ENCODE assay signal across 8 cellular contexts in genomic region chr9:94726495-94727191, GRCh38. TPM values are rescaled to one million over a fixed set of nuclear protein-coding genes. Genes with fewer than 3 reads are reported as not detected.
A peak's percentile ranks its signal among the peaks of the same experiment; 100 is the strongest.
DNase-seq lines count a peak whose midpoint lies in the region; ATAC-seq and TF ChIP-seq lines count a peak whose summit lies in the region.

Gene AOPEP (plus strand): TSS chr9:94726699. CDS start chr9:94759784, 33,085 bp downstream.

- H3K27ac ChIP-seq in left ventricle myocardium inferior (replicated peaks), result peak within 1 kb of the TSS; percentile 89

- DNase-seq in GM13977 (ENCODE audit: low spot score), result peak; percentile 98
- peak; percentile 81 for DNase-seq in NCI-H1694 (lab: John Stamatoyannopoulos, UW)
- peak; percentile 75 to 98 (median 92) for DNase-seq in amygdala (lab: John Stamatoyannopoulos, UW)
- DNase-seq in left ventricle myocardium inferior, result peak; percentile 99
- DNase-seq in progenitor cell of endocrine pancreas (ENCODE audit: low spot score, unreplicated experiment), result peak; percentile 98
- peak; percentile 99 for DNase-seq in ureter (ENCODE audit: low spot score)

- peak within 1 kb of the TSS; percentile 97 for H3K4me3 Mint-ChIP-seq in T-helper 1 cell treated with Interleukin-12 subunit alpha and Interleukin-12 subunit beta and Interleukin-4 antibody, amounts not matched to agents 30 μg/mL and 1 μg/mL, for 36 hours
- peak within 1 kb of the TSS; percentile 99 for H3K4me3 Mint-ChIP-seq in progenitor cell of endocrine pancreas (ENCODE audit: low read depth)

- in situ Hi-C loops in GM13977 (cut with MboI; ENCODE audit: low pct_unique_long_range_greater_than_20kb, low sequenced_read_pairs, unreplicated experiment), result no loop called here

- H3K36me3 Mint-ChIP-seq in T-helper 1 cell treated with Interleukin-12 subunit alpha and Interleukin-12 subunit beta and Interleukin-4 antibody, amounts not matched to agents 30 μg/mL and 1 μg/mL, for 36 hours (ENCODE audit: low read depth), result peaks cover 2% of the 10 kb centered on the region
- H3K36me3 Mint-ChIP-seq in progenitor cell of endocrine pancreas (ENCODE audit: insufficient read depth), result no peaks in the 10 kb centered on the region

- H3K4me1 ChIP-seq in left ventricle myocardium inferior, result peaks cover 18% of the 10 kb centered on the region

- intact Hi-C loops in left ventricle myocardium inferior (cut with micrococcal nuclease), result no loop called here

- peaks cover 11% of the 10 kb centered on the region for H3K4me1 Mint-ChIP-seq in T-helper 1 cell treated with Interleukin-12 subunit alpha and Interleukin-12 subunit beta and Interleukin-4 antibody, amounts not matched to agents 30 μg/mL and 1 μg/mL, for 36 hours (ENCODE audit: low read depth)
- peaks cover 9% of the 10 kb centered on the region for H3K4me1 Mint-ChIP-seq in progenitor cell of endocrine pancreas (ENCODE audit: low read depth)

- H3K4me3 ChIP-seq in left ventricle myocardium inferior, result peak within 1 kb of the TSS; percentile 95

- ATAC-seq in HG02884 (IDR thresholded peaks at IDR 0.05; ENCODE audit: unreplicated experiment), result peak; percentile 96

- H3K9me3 Mint-ChIP-seq in T-helper 1 cell treated with Interleukin-12 subunit alpha and Interleukin-12 subunit beta and Interleukin-4 antibody, amounts not matched to agents 30 μg/mL and 1 μg/mL, for 36 hours, result no peaks in the 10 kb centered on the region
- peaks cover 4% of the 10 kb centered on the region for H3K9me3 Mint-ChIP-seq in progenitor cell of endocrine pancreas (ENCODE audit: low read depth)

- H3K36me3 ChIP-seq in left ventricle myocardium inferior, result no peaks in the 10 kb centered on the region

- no peaks in the 10 kb centered on the region for H3K27me3 Mint-ChIP-seq in T-helper 1 cell treated with Interleukin-12 subunit alpha and Interleukin-12 subunit beta and Interleukin-4 antibody, amounts not matched to agents 30 μg/mL and 1 μg/mL, for 36 hours (ENCODE audit: low read depth)
- H3K27me3 Mint-ChIP-seq in progenitor cell of endocrine pancreas, result no peaks in the 10 kb centered on the region

- no peaks in the 10 kb centered on the region for H3K9me3 ChIP-seq in left ventricle myocardium inferior (replicated peaks)

- H3K27me3 ChIP-seq in left ventricle myocardium inferior (ENCODE audit: low read depth), result no peaks in the 10 kb centered on the region

- H3K27ac Mint-ChIP-seq in T-helper 1 cell treated with Interleukin-12 subunit alpha and Interleukin-12 subunit beta and Interleukin-4 antibody, amounts not matched to agents 30 μg/mL and 1 μg/mL, for 36 hours, result peak within 1 kb of the TSS; percentile 97
- H3K27ac Mint-ChIP-seq in progenitor cell of endocrine pancreas, result peak within 1 kb of the TSS; percentile 99

- TF ChIP-seq CTCF in GM13977 (IDR thresholded peaks at IDR 0.05; ENCODE audit: extremely low read depth, insufficient read depth, missing control alignments) (no peak), left ventricle myocardium inferior (IDR thresholded peaks at IDR 0.05; ENCODE audit: borderline replicate concordance) (no peak), progenitor cell of endocrine pancreas (IDR thresholded peaks at IDR 0.05; ENCODE audit: unreplicated experiment) (no peak)

RNA-seq across cellular contexts. Expression of gene AOPEP, which starts in this region (rescaled TPM):
- 175 TPM for total RNA-seq in left ventricle myocardium inferior
- total RNA-seq in progenitor cell of endocrine pancreas, result 51.9 and 58.2 TPM in 2 replicates
- 115 TPM for total RNA-seq in ureter

Comparison
In these comparisons a context has a peak if more than half of its experiments do, and no peak if none do; other contexts are left out.
1. Peak in every context shown above with its lines: DNase-seq, ATAC-seq, H3K4me3 ChIP-seq and H3K27ac ChIP-seq.